ENCODE assay signal across 8 cellular contexts in the genomic region with DNA sequence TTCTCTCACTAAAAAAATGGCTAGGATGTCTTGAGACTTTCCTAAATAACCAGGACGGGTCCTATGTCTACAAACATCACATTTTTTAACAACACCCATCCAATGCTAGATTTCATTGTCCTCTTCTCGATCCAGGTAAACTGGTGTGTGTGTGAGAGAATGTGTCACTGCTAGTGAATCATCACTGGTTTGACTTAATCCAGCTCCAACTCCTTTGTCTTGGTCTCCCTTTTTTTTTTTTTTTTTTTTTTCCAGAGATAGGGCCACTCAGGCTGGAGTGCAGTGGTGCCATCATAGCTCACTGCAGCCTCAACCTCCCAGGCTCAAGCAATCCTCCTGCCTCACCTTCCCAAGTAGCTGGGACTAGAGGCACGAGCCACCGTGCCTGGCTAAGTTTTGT. TPM values are rescaled to one million over a fixed set of nuclear protein-coding genes. Genes with fewer than 3 reads are reported as not detected.
DNase-seq lines count a peak whose midpoint lies in the region; ATAC-seq and TF ChIP-seq lines count a peak whose summit lies in the region.

No MANE protein-coding gene starts in this region.

- no peak overlapping the region for H3K27ac ChIP-seq in SK-N-SH (ENCODE audit: low read depth in 2 of 2, low read length in 1 of 2)
- H3K27ac ChIP-seq in trophoblast cell (ENCODE audit: low read depth, low read length) = peak overlapping the region; percentile 98
- no peak overlapping the region for H3K27ac ChIP-seq in psoas muscle

- H3K18ac ChIP-seq in trophoblast cell (ENCODE audit: low read length) = no peak overlapping the region

- no peak overlapping the region for H2BK120ac ChIP-seq in trophoblast cell (ENCODE audit: insufficient read depth, low read length, poor library complexity)

- H3F3A ChIP-seq in SK-N-SH (replicated peaks; ENCODE audit: insufficient read depth) = peaks cover 22% of the 10 kb centered on the region

- no peak overlapping the region for H2AFZ ChIP-seq in SK-N-SH (ENCODE audit: low read depth)
- H2AFZ ChIP-seq in trophoblast cell (ENCODE audit: insufficient read depth, low read length, poor library complexity) = no peak overlapping the region

- peak overlapping the region; percentile 43 to 79 (median 72) for H3K4me3 Mint-ChIP-seq in T-cell

- H3K9me3 ChIP-seq in SK-N-SH = no peaks in the 10 kb centered on the region
- H3K9me3 ChIP-seq in trophoblast cell (ENCODE audit: insufficient read depth, low read depth, low read length) = no peaks in the 10 kb centered on the region
- no peaks in the 10 kb centered on the region for H3K9me3 ChIP-seq in psoas muscle

- H3K4me1 Mint-ChIP-seq in T-cell = peaks cover 33 to 43% (median 37%) of the 10 kb centered on the region in 3 donors

- no peak overlapping the region for H2AK5ac ChIP-seq in trophoblast cell (ENCODE audit: low read length)

- H3K27ac Mint-ChIP-seq in T-cell = peak overlapping the region in 1 of 2 donors; percentile 36

- H4K91ac ChIP-seq in trophoblast cell (ENCODE audit: low read depth, low read length) = peak overlapping the region; percentile 98

- H2BK12ac ChIP-seq in trophoblast cell (ENCODE audit: low read length) = no peak overlapping the region

- WGBS in SK-N-SH (ENCODE audit: low lambda C conversion rate) = 84% methylated on average over 4 of the region's 4 CpGs
- no CpG with 5 or more reads among the region's 4 CpGs for WGBS in trophoblast cell (ENCODE audit: extremely low coverage, insufficient coverage, insufficient read length)
- 65 to 75% (median 70%) methylated on average over 4 of the region's 4 CpGs for WGBS in psoas muscle, 3 donors

- intact Hi-C loops in psoas muscle (cut with DNase I) = no loop called here

- H3K9me3 Mint-ChIP-seq in T-cell = no peaks in the 10 kb centered on the region

- H4K12ac ChIP-seq in trophoblast cell (ENCODE audit: low read depth, low read length) = peak overlapping the region; percentile 75

- H2BK5ac ChIP-seq in trophoblast cell (ENCODE audit: low read depth, low read length, poor library complexity) = peak overlapping the region; percentile 92

- H4K20me1 ChIP-seq in SK-N-SH (ENCODE audit: insufficient read depth) = no peaks in the 10 kb centered on the region; the same call in 1 of the 2 replicates

- H3K4me1 ChIP-seq in SK-N-SH (ENCODE audit: control insufficient read depth in 1 of 2, insufficient read depth in 2 of 2, low read depth in 1 of 2, low read length in 1 of 2) = peaks cover 11 to 43% of the 10 kb centered on the region in 2 experiments
- peaks cover 27 to 46% of the 10 kb centered on the region in 2 experiments for H3K4me1 ChIP-seq in trophoblast cell (ENCODE audit: control insufficient read depth in 1 of 2, insufficient read depth in 2 of 2, low read length in 2 of 2)
- H3K4me1 ChIP-seq in psoas muscle = peaks cover 36% of the 10 kb centered on the region

- H3K79me1 ChIP-seq in trophoblast cell (ENCODE audit: low read length) = peaks cover 24% of the 10 kb centered on the region

- H3K14ac ChIP-seq in trophoblast cell (ENCODE audit: low read length) = no peak overlapping the region

- H3K27me3 Mint-ChIP-seq in T-cell = peaks cover 24 to 38% of the 10 kb centered on the region in 2 donors

- DNase-seq in SK-N-SH (no peak), T-cell (no peak), trophoblast cell (peak in 1 of 2 donors; percentile 39), psoas muscle (no peak), erythroblast (lab: John Stamatoyannopoulos, UW) (no peak), germinal center (ENCODE audit: low spot score) (no peak)

- H3K4ac ChIP-seq in trophoblast cell (ENCODE audit: low read depth, low read length) = peak overlapping the region; percentile 61

- no peak for TF ChIP-seq RAD21 in SK-N-SH (IDR thresholded peaks at IDR 0.05; ENCODE audit: low read length)

- H3K4me3 ChIP-seq in SK-N-SH (ENCODE audit: low read depth in 2 of 2, low read length in 1 of 2) (no peak overlapping the region), trophoblast cell (ENCODE audit: low read depth, low read length) (no peak overlapping the region), psoas muscle (no peak overlapping the region)

- H3K79me2 ChIP-seq in SK-N-SH (ENCODE audit: insufficient read depth) = peaks cover 29% of the 10 kb centered on the region
- H3K79me2 ChIP-seq in trophoblast cell (ENCODE audit: control insufficient read depth, insufficient read depth, low read length, poor library complexity) = peaks cover 17% of the 10 kb centered on the region

- POLR2A ChIA-PET in SK-N-SH (lab: Yijun Ruan, JAX) (interaction anchor here (0.6 kb wide), 1 partner anchor 201 kb away, joined by 3 read pairs; no protein-coding TSS in a partner anchor), T-cell (lab: Charles Lee) (interaction anchor here in 1 of 2 donors (0.5 kb wide), 1 partner anchor 259 kb away, joined by 4 read pairs; no protein-coding TSS in a partner anchor)

- no peak for TF ChIP-seq CTCF in SK-N-SH (IDR thresholded peaks at IDR 0.05)
- TF ChIP-seq CTCF in psoas muscle (IDR thresholded peaks at IDR 0.05) = no peak

- no peak for TF ChIP-seq EP300 in SK-N-SH (IDR thresholded peaks at IDR 0.05; ENCODE audit: borderline replicate concordance in 1 of 2, low read depth in 1 of 2, low read length in 1 of 2)

- ATAC-seq in SK-N-SH treated with all-trans-retinoic acid at 6 μM for 48 hours = no peak
- no peak for ATAC-seq in T-cell (replicated peaks in 1 of 4)
- ATAC-seq in esophagus mucosa = peak; percentile 9
- no peak for ATAC-seq in psoas muscle

- H3K27me3 ChIP-seq in SK-N-SH (ENCODE audit: insufficient read depth) = peaks cover 14% of the 10 kb centered on the region
- H3K27me3 ChIP-seq in trophoblast cell (ENCODE audit: insufficient read depth, low read length) = peaks cover 6% of the 10 kb centered on the region
- H3K27me3 ChIP-seq in psoas muscle (ENCODE audit: insufficient read depth in 3 of 3, low read length in 2 of 3) = peaks cover 0 to 6% (median 0%) of the 10 kb centered on the region in 3 donors

- H3K36me3 Mint-ChIP-seq in T-cell = peaks cover 16% of the 10 kb centered on the region

- CTCF ChIA-PET in SK-N-SH (lab: Yijun Ruan, JAX) = interaction anchor here (0.7 to 1.3 kb wide), 5 partner anchors 39 to 423 kb away, joined by 3 to 5 read pairs (median 4); partner anchors contain the start of gene SLC12A9
- CTCF ChIA-PET in T-cell (lab: Charles Lee) = interaction anchor here in 1 of 2 donors (0.6 to 0.7 kb wide), 3 partner anchors 186 to 422 kb away, joined by 3 to 6 read pairs (median 3); partner anchors contain the start of gene POP7

- no peak for TF ChIP-seq POLR2A in erythroblast (IDR thresholded peaks at IDR 0.05; ENCODE audit: low read length)

- H3K9me2 ChIP-seq in SK-N-SH = no peaks in the 10 kb centered on the region

- H4K8ac ChIP-seq in trophoblast cell (ENCODE audit: low read depth, low read length) = peak overlapping the region; percentile 95

- H3K36me3 ChIP-seq in SK-N-SH (replicated peaks in 1 of 2; ENCODE audit: control insufficient read depth in 1 of 2, insufficient read depth in 2 of 2, low read length in 1 of 2) (peaks cover 13 to 24% of the 10 kb centered on the region in 2 experiments), trophoblast cell (ENCODE audit: control insufficient read depth in 1 of 2, insufficient read depth in 2 of 2, low read length in 2 of 2) (peaks cover 34 to 37% of the 10 kb centered on the region in 2 experiments), psoas muscle (ENCODE audit: insufficient read depth in 1 of 2, low read depth in 1 of 2) (peaks cover 0 to 22% of the 10 kb centered on the region in 2 donors)

- H3K4me2 ChIP-seq in SK-N-SH = no peak overlapping the region
- peak overlapping the region; percentile 92 for H3K4me2 ChIP-seq in trophoblast cell (ENCODE audit: low read length)

- no peak overlapping the region for H3K23ac ChIP-seq in trophoblast cell (ENCODE audit: low read length)

- H3K9ac ChIP-seq in SK-N-SH (no peak overlapping the region), trophoblast cell (ENCODE audit: low read length) (no peak overlapping the region)

TF ChIP-seq in SK-N-SH, 30 proteins besides CTCF, POLR2A, EP300 and RAD21 (continues in another document):
- no peak for TF ChIP-seq SIN3A (IDR thresholded peaks at IDR 0.05; ENCODE audit: borderline replicate concordance, low read depth, low read length)

RNA-seq across cellular contexts. Expression of gene UFSP1, which starts 2.0 kb away (rescaled TPM):
- polyA plus RNA-seq in SK-N-SH (2012; rRNA removed) = 4.5 and 5.6 TPM in 2 replicates
- polyA plus RNA-seq in SK-N-SH (2012; cell fraction: cytosol; rRNA removed) = 2.4 and 3.4 TPM in 2 replicates
- polyA plus RNA-seq in SK-N-SH (2012; cell fraction: nucleus; rRNA removed) = 5.8 and 8.4 TPM in 2 replicates
- total RNA-seq in T-cell = 1 to 10 TPM in 4 of 5 donors, under 1 TPM in 1; 0.50 to 9.0 (median 6.2) TPM
- 2.1 TPM for total RNA-seq in esophagus mucosa
- 1.4 and 1.6 TPM in 2 replicates for polyA plus RNA-seq in trophoblast cell (2013)
- total RNA-seq in psoas muscle = 1 to 10 TPM; 2.5 to 8.0 (median 6.0) TPM
- 1 to 10 TPM; 3.7 to 7.6 (median 4.3) TPM for polyA plus RNA-seq in psoas muscle

RNA-seq across cellular contexts. Expression of gene ACHE, which starts 4.1 kb away (rescaled TPM):
- polyA plus RNA-seq in SK-N-SH (2012; rRNA removed) (1.8 and 2.1 TPM in 2 replicates), psoas muscle (10 to 100 TPM; 10.7 to 23.8 (median 14.2) TPM)
- 0.51 and 0.93 TPM in 2 replicates for polyA plus RNA-seq in SK-N-SH (2012; cell fraction: cytosol; rRNA removed)
- polyA plus RNA-seq in SK-N-SH (2012; cell fraction: nucleus; rRNA removed) = 8.7 and 13.0 TPM in 2 replicates
- total RNA-seq in T-cell (under 1 TPM; 0.13 to 0.84 (median 0.44) TPM), esophagus mucosa (0.44 TPM), psoas muscle (10 to 100 TPM; 21.4 to 99.2 (median 36.8) TPM)
- 10.2 and 11.1 TPM in 2 replicates for polyA plus RNA-seq in trophoblast cell (2013)

RNA-seq across cellular contexts. Expression of gene SRRT, which starts 16.7 kb away (rescaled TPM):
- polyA plus RNA-seq in SK-N-SH (2012; rRNA removed) (76.5 and 92.7 TPM in 2 replicates), psoas muscle (10 to 100 TPM; 48.2 to 58.1 (median 51.2) TPM)
- polyA plus RNA-seq in SK-N-SH (2012; cell fraction: cytosol; rRNA removed) = 35.5 and 44.4 TPM in 2 replicates
- polyA plus RNA-seq in SK-N-SH (2012; cell fraction: nucleus; rRNA removed) = 460 and 556 TPM in 2 replicates
- total RNA-seq in T-cell (100 to 1,000 TPM; 224 to 308 (median 243) TPM), esophagus mucosa (63.5 TPM), psoas muscle (10 to 100 TPM; 46.8 to 79.8 (median 61.0) TPM)
- 115 and 117 TPM in 2 replicates for polyA plus RNA-seq in trophoblast cell (2013)

RNA-seq across cellular contexts. Expression of gene TRIP6, which starts 24.4 kb away (rescaled TPM):
- polyA plus RNA-seq in SK-N-SH (2012; rRNA removed) = 6.4 and 6.5 TPM in 2 replicates
- 3.4 and 6.2 TPM in 2 replicates for polyA plus RNA-seq in SK-N-SH (2012; cell fraction: cytosol; rRNA removed)
- 19.7 and 20.9 TPM in 2 replicates for polyA plus RNA-seq in SK-N-SH (2012; cell fraction: nucleus; rRNA removed)
- total RNA-seq in T-cell = 10 to 100 TPM in 2 of 5 donors, 1 to 10 TPM in 3; 5.6 to 14.6 (median 8.8) TPM
- total RNA-seq in esophagus mucosa = 61.1 TPM
- polyA plus RNA-seq in trophoblast cell (2013) = 75.4 and 76.0 TPM in 2 replicates
- 1 to 10 TPM; 5.0 to 8.8 (median 6.8) TPM for total RNA-seq in psoas muscle
- 1 to 10 TPM; 4.3 to 7.1 (median 5.3) TPM for polyA plus RNA-seq in psoas muscle

RNA-seq across cellular contexts. Expression of gene SLC12A9, which starts 39.0 kb away (rescaled TPM):
- polyA plus RNA-seq in SK-N-SH (2012; rRNA removed) (29.7 and 31.0 TPM in 2 replicates), psoas muscle (1 to 10 TPM; 2.2 to 3.3 (median 2.5) TPM)
- 8.1 and 13.3 TPM in 2 replicates for polyA plus RNA-seq in SK-N-SH (2012; cell fraction: cytosol; rRNA removed)
- polyA plus RNA-seq in SK-N-SH (2012; cell fraction: nucleus; rRNA removed) = 121 and 122 TPM in 2 replicates
- total RNA-seq in T-cell (10 to 100 TPM; 49.9 to 72.6 (median 70.2) TPM), esophagus mucosa (13.5 TPM), psoas muscle (1 to 10 TPM; 2.9 to 4.7 (median 3.9) TPM)
- 18.4 and 20.0 TPM in 2 replicates for polyA plus RNA-seq in trophoblast cell (2013)

Comparison
In these comparisons a context has a peak if more than half of its experiments do, and no peak if none do; other contexts are left out.
1. RNA of gene ACHE, which starts 4.1 kb away (total RNA-seq): 21.4 to 99.2 TPM in psoas muscle; 0.44 TPM in esophagus mucosa (single experiment) and 0.13 to 0.84 TPM in T-cell; every median in the first group is over 10 times any median in the second.